Comparison of ENCODE assay signal across 8 cellular contexts in the genomic region with DNA sequence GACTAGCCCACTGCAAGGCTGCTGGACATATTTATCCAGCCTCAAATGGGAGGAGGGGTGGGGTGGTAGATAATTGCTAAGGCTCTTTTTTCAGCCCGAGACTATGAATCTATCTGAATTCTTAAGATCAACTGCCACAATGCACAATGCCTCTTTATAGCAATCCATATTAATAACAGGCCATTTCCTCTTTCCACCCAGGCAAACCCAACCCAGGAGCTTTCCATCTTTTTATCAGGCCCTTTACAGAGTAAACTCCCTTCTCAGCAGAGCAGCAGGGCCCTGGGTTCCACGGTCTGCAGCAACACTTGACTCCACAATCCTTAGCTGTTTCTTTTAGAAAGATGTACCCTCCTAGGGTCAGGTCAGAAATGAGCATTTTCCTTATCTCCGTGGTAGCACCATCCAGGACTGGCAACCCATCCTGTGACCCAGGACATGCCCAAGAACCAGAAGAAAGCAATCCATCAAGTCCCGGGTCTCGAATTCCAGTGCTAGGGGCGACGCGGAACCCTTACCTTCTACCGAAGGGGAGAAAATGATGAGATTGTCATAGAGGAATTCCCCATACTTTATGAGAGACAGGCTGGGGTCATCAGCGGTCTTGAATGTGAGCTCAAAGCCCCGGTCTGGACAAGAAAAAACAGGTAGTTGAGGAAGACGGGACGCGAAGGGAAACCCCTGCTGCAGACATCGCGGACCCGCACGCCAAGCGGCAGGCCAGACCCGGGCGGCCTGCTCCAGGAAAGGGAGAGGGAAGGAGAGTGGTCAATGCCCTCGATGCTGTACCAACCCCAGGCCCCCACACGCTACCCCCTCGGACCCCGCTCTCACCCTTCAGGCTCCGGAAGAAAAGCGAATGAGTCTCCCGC. TPM values are rescaled to one million over a fixed set of nuclear protein-coding genes. Genes with fewer than 3 reads are reported as not detected.
DNase-seq lines count a peak whose midpoint lies in the region; ATAC-seq and TF ChIP-seq lines count a peak whose summit lies in the region.

No MANE protein-coding gene starts in this region.

- H3K9me3 ChIP-seq in CD4-positive, alpha-beta T cell (ENCODE audit: control insufficient read depth, low read length), result no peaks in the 10 kb centered on the region
- no peaks in the 10 kb centered on the region for H3K9me3 ChIP-seq in gastrocnemius medialis

- intact Hi-C loops in CD4-positive, alpha-beta T cell (cut with DNase I, micrococcal nuclease), result loop anchor here in 1 of 2 experiments (2.0 kb wide), 1 partner anchor 126 kb away; a partner anchor contains a TSS
- intact Hi-C loops in gastrocnemius medialis (cut with DNase I; ENCODE audit: low total_unique reads), result loop anchor here (2.0 kb wide), 1 partner anchor 28 kb away; a partner anchor contains a TSS

- H3K27me3 Mint-ChIP-seq in CD4-positive, alpha-beta T cell, result no peaks in the 10 kb centered on the region
- no peaks in the 10 kb centered on the region for H3K27me3 Mint-ChIP-seq in WTC11 (ENCODE audit: low read depth)

- DNase-seq in CD4-positive, alpha-beta T cell, result peak in 2 of 10 experiments; percentile 5 to 10
- DNase-seq in WTC11 (ENCODE audit: low spot score) (no peak), fibroblast of the aortic adventitia (ENCODE audit: low read depth) (peak; percentile 9), gastrocnemius medialis (no peak), SHP77 treated with DMSO at 0.1 percent for 48 hours (lab: John Stamatoyannopoulos, UW) (no peak)

- peaks cover 51% of the 10 kb centered on the region for H3K4me1 Mint-ChIP-seq in CD4-positive, alpha-beta T cell (ENCODE audit: low read depth)
- H3K4me1 Mint-ChIP-seq in WTC11, result peaks cover 22% of the 10 kb centered on the region

- H3K36me3 Mint-ChIP-seq in CD4-positive, alpha-beta T cell (ENCODE audit: low read depth), result peaks cover 56% of the 10 kb centered on the region
- H3K36me3 Mint-ChIP-seq in WTC11, result peaks cover 31% of the 10 kb centered on the region

- TF ChIP-seq POLR2A in gastrocnemius medialis (IDR thresholded peaks at IDR 0.05), result no peak

- POLR2A ChIA-PET in CD4-positive, alpha-beta T cell (lab: Charles Lee), result interaction anchor here (0.6 to 2.4 kb wide), 7 partner anchors 15 to 152 kb away, joined by 3 to 35 read pairs (median 4); a partner anchor contains a TSS
- POLR2A ChIA-PET in WTC11 (lab: Charles Lee), result interaction anchor here (1.0 to 1.3 kb wide), 2 partner anchors 108 to 126 kb away, joined by 4 to 5 read pairs; a partner anchor contains a TSS

- H3K4me3 ChIP-seq in fibroblast of the aortic adventitia (ENCODE audit: low read depth, low read length) (peak overlapping the region; percentile 96), gastrocnemius medialis (peak overlapping the region; percentile 81 to 99 (median 90))

- H3K27ac Mint-ChIP-seq in CD4-positive, alpha-beta T cell, result peak overlapping the region; percentile 88
- H3K27ac Mint-ChIP-seq in WTC11, result peak overlapping the region; percentile 96

- H3K4me1 ChIP-seq in gastrocnemius medialis, result peaks cover 36 to 43% of the 10 kb centered on the region in 2 donors

- CTCF ChIA-PET in CD4-positive, alpha-beta T cell (lab: Charles Lee), result interaction anchor here (0.6 to 1.6 kb wide), 5 partner anchors 11 to 129 kb away, joined by 4 to 6 read pairs (median 4); no protein-coding TSS in a partner anchor
- CTCF ChIA-PET in WTC11 (lab: Charles Lee), result interaction anchor here (0.6 to 2.5 kb wide), 17 partner anchors 15 to 535 kb away, joined by 3 to 25 read pairs (median 4); a partner anchor contains a TSS

- peak overlapping the region; percentile 97 for H3K4me3 Mint-ChIP-seq in CD4-positive, alpha-beta T cell
- H3K4me3 Mint-ChIP-seq in WTC11, result peak overlapping the region; percentile 99

- in situ Hi-C loops in gastrocnemius medialis (cut with MboI; ENCODE audit: low sequenced_read_pairs in 4 of 4), result no loop called here

- no peaks in the 10 kb centered on the region for H3K27me3 ChIP-seq in CD4-positive, alpha-beta T cell (ENCODE audit: control insufficient read depth, insufficient read depth, low read length)
- H3K27me3 ChIP-seq in gastrocnemius medialis, result no peaks in the 10 kb centered on the region

- peaks cover 0 to 16% of the 10 kb centered on the region in 2 donors for H3K36me3 ChIP-seq in gastrocnemius medialis

- peak; percentile 3 for ATAC-seq in CD4-positive, alpha-beta T cell (ENCODE audit: poor library complexity)
- ATAC-seq in HG02642 (IDR thresholded peaks at IDR 0.05; ENCODE audit: poor library complexity, unreplicated experiment) (peak; percentile 8), WTC11 (no peak), gastrocnemius medialis (no peak), HG03442 (IDR thresholded peaks at IDR 0.05; ENCODE audit: unreplicated experiment) (no peak), GM21717 (IDR thresholded peaks at IDR 0.05; ENCODE audit: unreplicated experiment) (no peak)

- no peaks in the 10 kb centered on the region for H3K9me3 Mint-ChIP-seq in CD4-positive, alpha-beta T cell
- no peaks in the 10 kb centered on the region for H3K9me3 Mint-ChIP-seq in WTC11

- no peak for TF ChIP-seq CTCF in CD4-positive, alpha-beta T cell (IDR thresholded peaks at IDR 0.05)
- TF ChIP-seq CTCF in WTC11 (IDR thresholded peaks at IDR 0.05) (no peak), fibroblast of the aortic adventitia (IDR thresholded peaks at IDR 0.05; ENCODE audit: insufficient read depth, low read length) (no peak), gastrocnemius medialis (IDR thresholded peaks at IDR 0.05 in 4 of 5, conservative IDR thresholded peaks at IDR 0.05 in 1 of 5) (no peak)

- peak overlapping the region; percentile 77 for H3K27ac ChIP-seq in CD4-positive, alpha-beta T cell (ENCODE audit: low read depth, low read length)
- H3K27ac ChIP-seq in gastrocnemius medialis, result peak overlapping the region; percentile 80 to 90 (median 86)

TF ChIP-seq in WTC11, 78 proteins besides CTCF, POLR2A, EP300 and RAD21 (continues in another document):
- TF ChIP-seq TP53 (CRISPR knock-in tag; IDR thresholded peaks at IDR 0.05) (no peak), MYBL2 (CRISPR knock-in tag; IDR thresholded peaks at IDR 0.05) (no peak), NR1H2 (CRISPR knock-in tag; IDR thresholded peaks at IDR 0.05) (no peak), SMAD3 (CRISPR knock-in tag; IDR thresholded peaks at IDR 0.05; ENCODE audit: borderline replicate concordance) (no peak), JAZF1 (CRISPR knock-in tag; IDR thresholded peaks at IDR 0.05) (no peak), NR2C2 (CRISPR knock-in tag; IDR thresholded peaks at IDR 0.05) (no peak), ESRRA (CRISPR knock-in tag; IDR thresholded peaks at IDR 0.05; ENCODE audit: borderline replicate concordance) (no peak), ZNF671 (CRISPR knock-in tag; IDR thresholded peaks at IDR 0.05) (no peak), OVOL2 (CRISPR knock-in tag; IDR thresholded peaks at IDR 0.05; ENCODE audit: borderline replicate concordance) (no peak)
- TF ChIP-seq, protein P1, sequence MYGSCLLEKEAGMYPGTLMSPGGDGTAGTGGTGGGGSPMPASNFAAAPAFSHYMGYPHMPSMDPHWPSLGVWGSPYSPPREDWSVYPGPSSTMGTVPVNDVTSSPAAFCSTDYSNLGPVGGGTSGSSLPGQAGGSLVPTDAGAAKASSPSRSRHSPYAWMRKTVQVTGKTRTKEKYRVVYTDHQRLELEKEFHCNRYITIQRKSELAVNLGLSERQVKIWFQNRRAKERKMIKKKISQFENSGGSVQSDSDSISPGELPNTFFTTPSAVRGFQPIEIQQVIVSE (CRISPR knock-in tag; IDR thresholded peaks at IDR 0.05; ENCODE audit: borderline replicate concordance), result no peak
- TF ChIP-seq, protein P2, sequence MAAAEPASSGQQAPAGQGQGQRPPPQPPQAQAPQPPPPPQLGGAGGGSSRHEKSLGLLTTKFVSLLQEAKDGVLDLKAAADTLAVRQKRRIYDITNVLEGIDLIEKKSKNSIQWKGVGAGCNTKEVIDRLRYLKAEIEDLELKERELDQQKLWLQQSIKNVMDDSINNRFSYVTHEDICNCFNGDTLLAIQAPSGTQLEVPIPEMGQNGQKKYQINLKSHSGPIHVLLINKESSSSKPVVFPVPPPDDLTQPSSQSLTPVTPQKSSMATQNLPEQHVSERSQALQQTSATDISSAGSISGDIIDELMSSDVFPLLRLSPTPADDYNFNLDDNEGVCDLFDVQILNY (CRISPR knock-in tag; IDR thresholded peaks at IDR 0.05), result no peak
- TF ChIP-seq, protein P3, sequence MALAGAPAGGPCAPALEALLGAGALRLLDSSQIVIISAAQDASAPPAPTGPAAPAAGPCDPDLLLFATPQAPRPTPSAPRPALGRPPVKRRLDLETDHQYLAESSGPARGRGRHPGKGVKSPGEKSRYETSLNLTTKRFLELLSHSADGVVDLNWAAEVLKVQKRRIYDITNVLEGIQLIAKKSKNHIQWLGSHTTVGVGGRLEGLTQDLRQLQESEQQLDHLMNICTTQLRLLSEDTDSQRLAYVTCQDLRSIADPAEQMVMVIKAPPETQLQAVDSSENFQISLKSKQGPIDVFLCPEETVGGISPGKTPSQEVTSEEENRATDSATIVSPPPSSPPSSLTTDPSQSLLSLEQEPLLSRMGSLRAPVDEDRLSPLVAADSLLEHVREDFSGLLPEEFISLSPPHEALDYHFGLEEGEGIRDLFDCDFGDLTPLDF (CRISPR knock-in tag; IDR thresholded peaks at IDR 0.05), result no peak

RNA-seq across cellular contexts. Expression of a gene that starts 0.6 kb away (rescaled TPM):
- 100 to 1,000 TPM in 1 of 2 experiments, 10 to 100 TPM in 1; 96.1 to 101 TPM for total RNA-seq in CD4-positive, alpha-beta T cell
- 299 to 306 TPM (median 300 TPM) in 3 replicates for total RNA-seq in WTC11 (2021)
- total RNA-seq in fibroblast of the aortic adventitia (ENCODE audit: low replicate concordance), result 54.0 and 183 TPM in 2 replicates
- total RNA-seq in gastrocnemius medialis, result 100 to 1,000 TPM in 2 of 4 donors, 10 to 100 TPM in 2; 63.0 to 110 (median 99.8) TPM

RNA-seq across cellular contexts. Expression of a gene that starts 27.3 kb away (rescaled TPM):
- total RNA-seq in CD4-positive, alpha-beta T cell, result 1 to 10 TPM; 6.6 to 7.5 TPM
- 34.7 to 47.7 TPM (median 35.1 TPM) in 3 replicates for total RNA-seq in WTC11 (2021)
- 38.1 and 43.0 TPM in 2 replicates for total RNA-seq in fibroblast of the aortic adventitia (ENCODE audit: low replicate concordance)
- total RNA-seq in gastrocnemius medialis, result 100 to 1,000 TPM; 376 to 478 (median 414) TPM

RNA-seq across cellular contexts. Expression of a gene that starts 57.2 kb away (rescaled TPM):
- total RNA-seq in CD4-positive, alpha-beta T cell, result not detected
- total RNA-seq in WTC11 (2021) (8.1 to 16.1 TPM (median 14.3 TPM) in 3 replicates), fibroblast of the aortic adventitia (ENCODE audit: low replicate concordance) (0.27 and 3.0 TPM in 2 replicates), gastrocnemius medialis (1 to 10 TPM; 2.6 to 3.8 (median 3.0) TPM)

Comparison
In these comparisons a context has a peak if more than half of its experiments do, and no peak if none do; other contexts are left out.
1. ATAC-seq: peak in CD4-positive, alpha-beta T cell (single experiment) and HG02642 (single experiment); none in WTC11 (single experiment), gastrocnemius medialis (0 of 2), HG03442 (single experiment) and GM21717 (single experiment).